In the genomic region with DNA sequence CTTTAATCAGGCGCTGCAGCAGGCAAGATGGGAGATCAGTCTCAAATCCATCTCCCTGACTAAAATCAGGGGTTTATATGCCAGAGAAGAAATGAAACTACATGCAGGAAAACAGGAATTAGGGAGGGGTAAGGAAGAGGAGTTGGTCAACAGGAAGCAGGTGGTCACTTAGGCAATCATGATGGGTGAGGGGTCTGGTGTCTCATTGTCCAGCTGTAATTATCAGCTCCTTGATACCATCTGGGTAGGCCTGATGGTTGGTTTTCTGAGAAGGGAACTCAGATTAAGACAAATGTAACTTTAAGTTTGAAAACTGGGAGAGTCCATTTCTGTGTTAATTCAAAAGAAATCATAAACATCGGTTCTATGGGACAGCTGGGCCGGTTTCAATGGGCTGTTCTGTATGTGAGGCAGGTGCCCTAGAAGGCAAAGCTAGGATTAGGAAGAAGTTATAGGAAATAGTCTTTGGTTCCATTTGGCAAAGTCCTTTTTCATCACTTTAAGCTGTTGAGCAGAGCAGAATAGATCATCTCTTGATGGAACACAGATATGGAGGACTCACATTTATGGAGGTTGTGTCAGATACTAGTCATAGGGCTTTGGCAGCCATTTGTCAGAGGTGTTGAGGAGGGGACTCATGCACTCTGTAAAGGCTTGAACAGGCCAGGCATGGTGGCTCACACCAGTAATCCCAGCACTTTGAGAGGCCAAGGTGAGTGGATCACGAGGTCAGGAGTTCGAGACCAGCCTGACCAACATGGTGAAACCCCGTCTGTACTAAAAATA, we compare ENCODE assay signal across 25 cellular contexts.
A peak's percentile ranks its signal among the peaks of the same experiment; 100 is the strongest.
DNase-seq lines count a peak whose midpoint lies in the region; ATAC-seq and TF ChIP-seq lines count a peak whose summit lies in the region.
"Had no signal": no experiment of that assay in that cellular context is flagged by ENCODE, and none has a peak within 500 bp of the region (broad histone marks: within the 10 kb centered on the region; RNA-seq: fewer than 3 reads in every experiment).

No MANE protein-coding gene starts in this region.

- CTCF ChIA-PET in PC-3 (lab: Charles Lee), result interaction anchor here (0.6 kb wide), 1 partner anchor 274 kb away, joined by 3 read pairs; no protein-coding TSS in a partner anchor

- no peaks in the 10 kb centered on the region for H3K9me2 ChIP-seq in PC-3 (replicated peaks; ENCODE audit: low read length)

- H3K4me1 Mint-ChIP-seq in HFFc6 (ENCODE audit: low read depth), result peaks cover 37% of the 10 kb centered on the region
- H3K4me1 Mint-ChIP-seq: activated naive CD8-positive, alpha-beta T cell treated with anti-CD3 and anti-CD28 coated beads, Interleukin-2, amount 10 ng/mL, durations not matched to agents 7 days and 5 days had no signal

- H3K36me3 ChIP-seq in PC-3 (ENCODE audit: low read depth, low read length) (0 out of 2 replicates have a peak, but pooled peaks cover 4% of the 10 kb centered on the region), neutrophil (no peaks in the 10 kb centered on the region)
- H3K36me3 ChIP-seq: ascending aorta, upper lobe of right lung had no signal

- H3K27ac Mint-ChIP-seq in HFFc6, result no peak overlapping the region
- H3K27ac Mint-ChIP-seq: activated naive CD8-positive, alpha-beta T cell treated with anti-CD3 and anti-CD28 coated beads, Interleukin-2, amount 10 ng/mL, durations not matched to agents 7 days and 5 days had no signal

- no peak for TF ChIP-seq CTCF in HFFc6 (IDR thresholded peaks at IDR 0.05)
- TF ChIP-seq CTCF in PC-3 (conservative IDR thresholded peaks at IDR 0.05; ENCODE audit: low read depth, low read length), result no peak
- no peak for TF ChIP-seq CTCF in neutrophil (IDR thresholded peaks at IDR 0.05)

- H4K20me1 ChIP-seq in PC-3 (ENCODE audit: low read length), result no peaks in the 10 kb centered on the region
- H4K20me1 ChIP-seq: BLaER1 had no signal

- H3K9me3 ChIP-seq in PC-3 (ENCODE audit: low read length) (no peaks in the 10 kb centered on the region), neutrophil (no peaks in the 10 kb centered on the region)
- H3K9me3 ChIP-seq: ascending aorta, upper lobe of right lung had no signal

- no TSS peak for BruUV-seq in PC-3 (replicated peaks; lab: Mats Ljungman, UMichigan)

- no peak overlapping the region for H2AFZ ChIP-seq in PC-3 (ENCODE audit: low read length)
- H2AFZ ChIP-seq: parathyroid adenoma had no signal

- H3K27ac ChIP-seq in PC-3 (ENCODE audit: low read length) (no peak overlapping the region), neutrophil (peak overlapping the region; percentile 82)
- H3K27ac ChIP-seq: BLaER1, parathyroid adenoma, SK-N-MC, upper lobe of right lung had no signal

- no peak overlapping the region for H3K4me2 ChIP-seq in PC-3 (ENCODE audit: low read length)
- H3K4me2 ChIP-seq: BLaER1 had no signal

- H3K9ac ChIP-seq in PC-3 (ENCODE audit: low read length), result no peak overlapping the region
- H3K9ac ChIP-seq: BLaER1, parathyroid adenoma had no signal

- no peak overlapping the region for H3K4me3 Mint-ChIP-seq in HFFc6
- H3K4me3 Mint-ChIP-seq: activated naive CD8-positive, alpha-beta T cell treated with anti-CD3 and anti-CD28 coated beads, Interleukin-2, amount 10 ng/mL, durations not matched to agents 7 days and 5 days; nephron progenitor cell had no signal

- no peaks in the 10 kb centered on the region; the same call in 1 of the 2 replicates for H3K9me3 Mint-ChIP-seq in HFFc6

- intact Hi-C loops in PC-3 (cut with micrococcal nuclease), result no loop called here

- peak; percentile 7 for DNase-seq in HFFc6
- DNase-seq in PC-3, result peak; percentile 33
- DNase-seq in dermis blood vessel endothelial cell, result peak; percentile 43
- DNase-seq in GDM1 (lab: John Stamatoyannopoulos, UW), result no peak
- no peak for DNase-seq in HT-29 (ENCODE audit: low spot score)
- DNase-seq: activated CD4-positive, alpha-beta T cell treated with anti-CD3 and anti-CD28 coated beads for 4 hours; activated CD8-positive, alpha-beta memory T cell treated with anti-CD3 and anti-CD28 coated beads for 24 hours; activated gamma-delta T cell; activated naive CD8-positive, alpha-beta T cell treated with anti-CD3 and anti-CD28 coated beads, Interleukin-2, amount 10 ng/mL, durations not matched to agents 7 days and 5 days; effector CD8-positive, alpha-beta T cell; KBM-7; NCI-H1105; NCI-H1930; nephron progenitor cell; retina; stimulated activated naive CD8-positive, alpha-beta T cell treated with anti-CD3 and anti-CD28 coated beads, Interleukin-15, Interleukin-2, amounts not matched to agents 100 U/mL and 50 U/mL, for 24 hours; upper lobe of right lung had no signal

- H3K4me3 ChIP-seq in PC-3 (ENCODE audit: low read length) (no peak overlapping the region), neutrophil (ENCODE audit: low read depth in 1 of 2, low read length in 1 of 2) (peak overlapping the region in 1 of 2 experiments; percentile 33)
- H3K4me3 ChIP-seq: ascending aorta, BLaER1, SK-N-MC, skin epidermis, upper lobe of right lung had no signal

- no peak for ATAC-seq in PC-3
- no peak for ATAC-seq in GM21390 (IDR thresholded peaks at IDR 0.05; ENCODE audit: unreplicated experiment)
- ATAC-seq: left lobe of liver; stimulated activated naive CD8-positive, alpha-beta T cell treated with anti-CD3 and anti-CD28 coated beads, Interleukin-15, Interleukin-2, amounts not matched to agents 100 U/mL and 50 U/mL, for 24 hours; upper lobe of right lung had no signal

- peaks cover 29% of the 10 kb centered on the region for H3K36me3 Mint-ChIP-seq in HFFc6 (ENCODE audit: low read depth)

- peaks cover 7% of the 10 kb centered on the region for H3F3A ChIP-seq in PC-3 (ENCODE audit: low read length, unreplicated experiment)

- H3K4me1 ChIP-seq in PC-3 (ENCODE audit: insufficient read depth, low read length) (peaks cover 16% of the 10 kb centered on the region), neutrophil (ENCODE audit: control insufficient read depth in 1 of 2, insufficient read depth in 1 of 2, low read depth in 1 of 2, low read length in 1 of 2) (peaks cover 40 to 42% of the 10 kb centered on the region in 2 experiments)
- H3K4me1 ChIP-seq: BLaER1 had no signal

- no peaks in the 10 kb centered on the region for H3K27me3 ChIP-seq in PC-3 (ENCODE audit: low read length)
- no peaks in the 10 kb centered on the region for H3K27me3 ChIP-seq in neutrophil
- H3K27me3 ChIP-seq: ascending aorta, BLaER1, upper lobe of right lung had no signal

- POLR2A ChIA-PET in PC-3 (lab: Charles Lee; ENCODE audit: unreplicated experiment), result no interaction called here

- H3K27me3 Mint-ChIP-seq in HFFc6 (ENCODE audit: insufficient read depth), result no peaks in the 10 kb centered on the region; the same call in 1 of the 2 replicates
- H3K27me3 Mint-ChIP-seq: activated naive CD8-positive, alpha-beta T cell treated with anti-CD3 and anti-CD28 coated beads, Interleukin-2, amount 10 ng/mL, durations not matched to agents 7 days and 5 days had no signal

- no peaks in the 10 kb centered on the region for H3K79me2 ChIP-seq in PC-3 (ENCODE audit: low read length)
- H3K79me2 ChIP-seq: parathyroid adenoma had no signal

Comparison
In these comparisons a context has a peak if more than half of its experiments do, and no peak if none do; other contexts are left out.
1. DNase-seq: peak in HFFc6 (single experiment), PC-3 (single experiment) and dermis blood vessel endothelial cell (single experiment); none in GDM1 (single experiment) and HT-29 (single experiment).